Comparison of ENCODE assay signal across 1 cellular context in genomic region chrX:45767021-45767491, GRCh38.
A peak's percentile ranks its signal among the peaks of the same experiment; 100 is the strongest.
TF ChIP-seq lines count a peak whose summit lies in the region.

No MANE protein-coding gene starts in this region.

TF ChIP-seq in GM12878, 131 proteins besides CTCF, POLR2A, EP300 and RAD21 (continued from another document):
- TF ChIP-seq, protein P1, sequence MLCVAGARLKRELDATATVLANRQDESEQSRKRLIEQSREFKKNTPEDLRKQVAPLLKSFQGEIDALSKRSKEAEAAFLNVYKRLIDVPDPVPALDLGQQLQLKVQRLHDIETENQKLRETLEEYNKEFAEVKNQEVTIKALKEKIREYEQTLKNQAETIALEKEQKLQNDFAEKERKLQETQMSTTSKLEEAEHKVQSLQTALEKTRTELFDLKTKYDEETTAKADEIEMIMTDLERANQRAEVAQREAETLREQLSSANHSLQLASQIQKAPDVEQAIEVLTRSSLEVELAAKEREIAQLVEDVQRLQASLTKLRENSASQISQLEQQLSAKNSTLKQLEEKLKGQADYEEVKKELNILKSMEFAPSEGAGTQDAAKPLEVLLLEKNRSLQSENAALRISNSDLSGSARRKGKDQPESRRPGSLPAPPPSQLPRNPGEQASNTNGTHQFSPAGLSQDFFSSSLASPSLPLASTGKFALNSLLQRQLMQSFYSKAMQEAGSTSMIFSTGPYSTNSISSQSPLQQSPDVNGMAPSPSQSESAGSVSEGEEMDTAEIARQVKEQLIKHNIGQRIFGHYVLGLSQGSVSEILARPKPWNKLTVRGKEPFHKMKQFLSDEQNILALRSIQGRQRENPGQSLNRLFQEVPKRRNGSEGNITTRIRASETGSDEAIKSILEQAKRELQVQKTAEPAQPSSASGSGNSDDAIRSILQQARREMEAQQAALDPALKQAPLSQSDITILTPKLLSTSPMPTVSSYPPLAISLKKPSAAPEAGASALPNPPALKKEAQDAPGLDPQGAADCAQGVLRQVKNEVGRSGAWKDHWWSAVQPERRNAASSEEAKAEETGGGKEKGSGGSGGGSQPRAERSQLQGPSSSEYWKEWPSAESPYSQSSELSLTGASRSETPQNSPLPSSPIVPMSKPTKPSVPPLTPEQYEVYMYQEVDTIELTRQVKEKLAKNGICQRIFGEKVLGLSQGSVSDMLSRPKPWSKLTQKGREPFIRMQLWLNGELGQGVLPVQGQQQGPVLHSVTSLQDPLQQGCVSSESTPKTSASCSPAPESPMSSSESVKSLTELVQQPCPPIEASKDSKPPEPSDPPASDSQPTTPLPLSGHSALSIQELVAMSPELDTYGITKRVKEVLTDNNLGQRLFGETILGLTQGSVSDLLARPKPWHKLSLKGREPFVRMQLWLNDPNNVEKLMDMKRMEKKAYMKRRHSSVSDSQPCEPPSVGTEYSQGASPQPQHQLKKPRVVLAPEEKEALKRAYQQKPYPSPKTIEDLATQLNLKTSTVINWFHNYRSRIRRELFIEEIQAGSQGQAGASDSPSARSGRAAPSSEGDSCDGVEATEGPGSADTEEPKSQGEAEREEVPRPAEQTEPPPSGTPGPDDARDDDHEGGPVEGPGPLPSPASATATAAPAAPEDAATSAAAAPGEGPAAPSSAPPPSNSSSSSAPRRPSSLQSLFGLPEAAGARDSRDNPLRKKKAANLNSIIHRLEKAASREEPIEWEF (IDR thresholded peaks at IDR 0.05; ENCODE audit: insufficient replicate concordance, low read depth, low read length), result no peak
- 0 out of 2 replicates have a peak, but pooled peaks have one; percentile 48 for TF ChIP-seq NBN (IDR thresholded peaks at IDR 0.05)
